Comparison of ENCODE assay signal across 35 cellular contexts in genomic region chr11:40689823-40690222, GRCh38.
"Had no signal": no experiment of that assay in that cellular context is flagged by ENCODE, and none has a peak within 500 bp of the region (broad histone marks: within the 10 kb centered on the region; RNA-seq: fewer than 3 reads in every experiment).

No MANE protein-coding gene starts in this region.

- H3K27me3 Mint-ChIP-seq: activated B cell treated with CpG ODN at 0.5 μM for 24 hours; activated CD4-positive, alpha-beta memory T cell treated with anti-CD3 and anti-CD28 coated beads, Interleukin-2, amount 10 ng/mL, durations not matched to agents 7 days and 5 days; activated CD4-positive, alpha-beta T cell treated with anti-CD3 and anti-CD28 coated beads, Interleukin-2, amount 10 ng/mL, durations not matched to agents 7 days and 5 days; activated CD8-positive, alpha-beta memory T cell treated with anti-CD3 and anti-CD28 coated beads, Interleukin-2, amount 10 ng/mL, durations not matched to agents 7 days and 5 days; activated naive CD4-positive, alpha-beta T cell treated with anti-CD3 and anti-CD28 coated beads, Interleukin-2, amount 10 ng/mL, durations not matched to agents 7 days and 5 days; activated naive CD4-positive, alpha-beta T cell treated with anti-CD3 and anti-CD28 coated beads, Interleukin-2, amount 50 U/mL, for 24 hours; activated naive CD8-positive, alpha-beta T cell; activated naive CD8-positive, alpha-beta T cell treated with anti-CD3 and anti-CD28 coated beads, Interleukin-2, amount 10 ng/mL, durations not matched to agents 7 days and 5 days; activated naive CD8-positive, alpha-beta T cell treated with anti-CD3 and anti-CD28 coated beads, Interleukin-2, amount 50 U/mL, for 24 hours; activated T-cell treated with anti-CD3 and anti-CD28 coated beads, Interleukin-2, amount 50 U/mL, for 24 hours; brain; central memory CD8-positive, alpha-beta T cell had no signal

- H3K9me3 ChIP-seq: ascending aorta had no signal

- H3K4me3 Mint-ChIP-seq: activated B cell treated with CpG ODN at 0.5 μM for 24 hours; activated CD4-positive, alpha-beta memory T cell treated with anti-CD3 and anti-CD28 coated beads, Interleukin-2, amount 10 ng/mL, durations not matched to agents 7 days and 5 days; activated CD4-positive, alpha-beta T cell treated with anti-CD3 and anti-CD28 coated beads, Interleukin-2, amount 10 ng/mL, durations not matched to agents 7 days and 5 days; activated CD8-positive, alpha-beta memory T cell treated with anti-CD3 and anti-CD28 coated beads, Interleukin-2, amount 10 ng/mL, durations not matched to agents 7 days and 5 days; activated CD8-positive, alpha-beta T cell treated with anti-CD3 and anti-CD28 coated beads, Interleukin-2, amount 10 ng/mL, durations not matched to agents 7 days and 5 days; activated naive CD4-positive, alpha-beta T cell treated with anti-CD3 and anti-CD28 coated beads, Interleukin-2, amount 10 ng/mL, durations not matched to agents 7 days and 5 days; activated naive CD4-positive, alpha-beta T cell treated with anti-CD3 and anti-CD28 coated beads, Interleukin-2, amount 50 U/mL, for 24 hours; activated naive CD8-positive, alpha-beta T cell; activated naive CD8-positive, alpha-beta T cell treated with anti-CD3 and anti-CD28 coated beads, Interleukin-2, amount 10 ng/mL, durations not matched to agents 7 days and 5 days; activated naive CD8-positive, alpha-beta T cell treated with anti-CD3 and anti-CD28 coated beads, Interleukin-2, amount 50 U/mL, for 24 hours; activated T-cell treated with anti-CD3 and anti-CD28 coated beads, Interleukin-2, amount 50 U/mL, for 24 hours; brain; central memory CD8-positive, alpha-beta T cell; T-helper 1 cell treated with Interleukin-12 subunit alpha and Interleukin-12 subunit beta and Interleukin-4 antibody, amounts not matched to agents 30 μg/mL and 1 μg/mL, for 36 hours; T-helper 2 cell treated with Interferon-gamma antibody and Interleukin-4, amounts not matched to agents 5 μg/mL and 100 μg/mL, for 36 hours had no signal

- H3K9me3 Mint-ChIP-seq: activated naive CD8-positive, alpha-beta T cell treated with anti-CD3 and anti-CD28 coated beads, Interleukin-2, amount 10 ng/mL, durations not matched to agents 7 days and 5 days; brain had no signal

- H3K36me3 ChIP-seq: ascending aorta, cardiac muscle cell had no signal

- H3K4me1 Mint-ChIP-seq: activated B cell treated with CpG ODN at 0.5 μM for 24 hours; activated CD4-positive, alpha-beta memory T cell treated with anti-CD3 and anti-CD28 coated beads, Interleukin-2, amount 10 ng/mL, durations not matched to agents 7 days and 5 days; activated CD4-positive, alpha-beta T cell treated with anti-CD3 and anti-CD28 coated beads, Interleukin-2, amount 10 ng/mL, durations not matched to agents 7 days and 5 days; activated CD8-positive, alpha-beta memory T cell treated with anti-CD3 and anti-CD28 coated beads, Interleukin-2, amount 10 ng/mL, durations not matched to agents 7 days and 5 days; activated naive CD4-positive, alpha-beta T cell treated with anti-CD3 and anti-CD28 coated beads, Interleukin-2, amount 10 ng/mL, durations not matched to agents 7 days and 5 days; activated naive CD4-positive, alpha-beta T cell treated with anti-CD3 and anti-CD28 coated beads, Interleukin-2, amount 50 U/mL, for 24 hours; activated naive CD8-positive, alpha-beta T cell treated with anti-CD3 and anti-CD28 coated beads, Interleukin-2, amount 10 ng/mL, durations not matched to agents 7 days and 5 days; activated naive CD8-positive, alpha-beta T cell treated with anti-CD3 and anti-CD28 coated beads, Interleukin-2, amount 50 U/mL, for 24 hours; brain; central memory CD8-positive, alpha-beta T cell had no signal

- DNase-seq: activated B cell treated with CpG ODN at 0.5 μM for 24 hours; activated CD4-positive, alpha-beta memory T cell treated with anti-CD3 and anti-CD28 coated beads, Interleukin-2, amount 10 ng/mL, durations not matched to agents 7 days and 5 days; activated CD4-positive, alpha-beta T cell treated with anti-CD3 and anti-CD28 coated beads for 4 hours; activated CD4-positive, alpha-beta T cell treated with anti-CD3 and anti-CD28 coated beads, Interleukin-2, amount 10 ng/mL, durations not matched to agents 7 days and 5 days; activated CD4-positive, alpha-beta T cell treated with anti-CD3 and anti-CD28 coated beads, Interleukin-2, amount 50 U/mL, for 48 hours; activated CD4-positive, CD25-positive, alpha-beta regulatory T cell treated with anti-CD3 and anti-CD28 coated beads, Interleukin-2, amount 50 U/mL, for 72 hours; activated CD8-positive, alpha-beta memory T cell treated with anti-CD3 and anti-CD28 coated beads for 24 hours; activated CD8-positive, alpha-beta memory T cell treated with anti-CD3 and anti-CD28 coated beads, Interleukin-2, amount 10 ng/mL, durations not matched to agents 7 days and 5 days; activated CD8-positive, alpha-beta memory T cell treated with anti-CD3 and anti-CD28 coated beads, Interleukin-2, amount 50 U/mL, for 48 hours; activated CD8-positive, alpha-beta T cell treated with anti-CD3 and anti-CD28 coated beads, Interleukin-2, amount 10 ng/mL, durations not matched to agents 7 days and 5 days; activated effector memory CD4-positive, alpha-beta T cell treated with Interleukin-2 at 50 U/mL for 16 hours; activated gamma-delta T cell; activated naive CD4-positive, alpha-beta T cell treated with anti-CD3 and anti-CD28 coated beads, Interleukin-2, amount 10 ng/mL, durations not matched to agents 7 days and 5 days; activated naive CD4-positive, alpha-beta T cell treated with Interleukin-2 at 50 U/mL for 16 hours; activated naive CD8-positive, alpha-beta T cell treated with anti-CD3 and anti-CD28 coated beads, Interleukin-2, amount 10 ng/mL, durations not matched to agents 7 days and 5 days; activated naive CD8-positive, alpha-beta T cell treated with anti-CD3 and anti-CD28 coated beads, Interleukin-2, amount 50 U/mL, for 24 hours; activated T-cell treated with anti-CD3 and anti-CD28 coated beads, Interleukin-2, amount 50 U/mL, for 24 hours; activated T-cell treated with anti-CD3 and anti-CD28 coated beads, Interleukin-2, amount 50 U/mL, for 48 hours; amygdala; anterior cingulate cortex; caudate nucleus; cerebellar nuclear complex; T-helper 1 cell; T-helper 2 cell; T-helper 9 cell had no signal

- H3K36me3 Mint-ChIP-seq: activated CD8-positive, alpha-beta memory T cell treated with anti-CD3 and anti-CD28 coated beads, Interleukin-2, amount 10 ng/mL, durations not matched to agents 7 days and 5 days; activated naive CD4-positive, alpha-beta T cell treated with anti-CD3 and anti-CD28 coated beads, Interleukin-2, amount 10 ng/mL, durations not matched to agents 7 days and 5 days; activated naive CD4-positive, alpha-beta T cell treated with anti-CD3 and anti-CD28 coated beads, Interleukin-2, amount 50 U/mL, for 24 hours; activated naive CD8-positive, alpha-beta T cell; activated naive CD8-positive, alpha-beta T cell treated with anti-CD3 and anti-CD28 coated beads, Interleukin-2, amount 10 ng/mL, durations not matched to agents 7 days and 5 days; brain had no signal

- ATAC-seq: activated CD8-positive, alpha-beta memory T cell treated with anti-CD3 and anti-CD28 coated beads, Interleukin-2, amount 10 ng/mL, durations not matched to agents 7 days and 5 days; activated CD8-positive, alpha-beta T cell treated with anti-CD3 and anti-CD28 coated beads, Interleukin-2, amount 10 ng/mL, durations not matched to agents 7 days and 5 days; activated naive CD8-positive, alpha-beta T cell treated with anti-CD3 and anti-CD28 coated beads, Interleukin-2, amount 50 U/mL, for 24 hours had no signal

- H3K27ac ChIP-seq: ascending aorta, cardiac muscle cell, VCaP had no signal

- H3K27me3 ChIP-seq: ascending aorta, cardiac muscle cell had no signal

- H3K4me1 ChIP-seq: ascending aorta had no signal

- H3K27ac Mint-ChIP-seq: activated B cell treated with CpG ODN at 0.5 μM for 24 hours; activated CD4-positive, alpha-beta memory T cell treated with anti-CD3 and anti-CD28 coated beads, Interleukin-2, amount 10 ng/mL, durations not matched to agents 7 days and 5 days; activated CD4-positive, alpha-beta T cell treated with anti-CD3 and anti-CD28 coated beads, Interleukin-2, amount 10 ng/mL, durations not matched to agents 7 days and 5 days; activated CD8-positive, alpha-beta memory T cell treated with anti-CD3 and anti-CD28 coated beads, Interleukin-2, amount 10 ng/mL, durations not matched to agents 7 days and 5 days; activated CD8-positive, alpha-beta T cell treated with anti-CD3 and anti-CD28 coated beads, Interleukin-2, amount 10 ng/mL, durations not matched to agents 7 days and 5 days; activated naive CD4-positive, alpha-beta T cell treated with anti-CD3 and anti-CD28 coated beads, Interleukin-2, amount 10 ng/mL, durations not matched to agents 7 days and 5 days; activated naive CD4-positive, alpha-beta T cell treated with anti-CD3 and anti-CD28 coated beads, Interleukin-2, amount 50 U/mL, for 24 hours; activated naive CD8-positive, alpha-beta T cell; activated naive CD8-positive, alpha-beta T cell treated with anti-CD3 and anti-CD28 coated beads, Interleukin-2, amount 10 ng/mL, durations not matched to agents 7 days and 5 days; activated naive CD8-positive, alpha-beta T cell treated with anti-CD3 and anti-CD28 coated beads, Interleukin-2, amount 50 U/mL, for 24 hours; activated T-cell treated with anti-CD3 and anti-CD28 coated beads, Interleukin-2, amount 50 U/mL, for 24 hours; activated T-helper 2 cell treated with anti-CD3 and anti-CD28 coated beads, Interferon-gamma antibody, Interleukin-2, Interleukin-4, amounts not matched to agents 10 μg/mL and 5 μg/mL and 100 μg/mL, durations not matched to agents 14 hours and 24 hours and 36 hours; brain; T-helper 1 cell treated with Interleukin-12 subunit alpha and Interleukin-12 subunit beta and Interleukin-4 antibody, amounts not matched to agents 30 μg/mL and 1 μg/mL, for 36 hours; T-helper 2 cell treated with Interferon-gamma antibody and Interleukin-4, amounts not matched to agents 5 μg/mL and 100 μg/mL, for 36 hours had no signal

- H3K4me3 ChIP-seq: ascending aorta, cardiac muscle cell had no signal
